21 cellular contexts compared by ENCODE assay signal in genomic region chr10:62136931-62137330, GRCh38.
DNase-seq lines count a peak whose midpoint lies in the region; ATAC-seq lines count a peak whose summit lies in the region.
"Had no signal": no experiment of that assay in that cellular context is flagged by ENCODE, and none has a peak within 500 bp of the region (broad histone marks: within the 10 kb centered on the region; RNA-seq: fewer than 3 reads in every experiment).

No MANE protein-coding gene starts in this region.

- no peak for ATAC-seq in HG03139 (IDR thresholded peaks at IDR 0.05; ENCODE audit: unreplicated experiment)
- ATAC-seq in HG03442 (IDR thresholded peaks at IDR 0.05; ENCODE audit: unreplicated experiment), result no peak
- ATAC-seq: T-helper 17 cell had no signal

- peak; percentile 81 for DNase-seq in EH (ENCODE audit: low read depth)
- peak; percentile 26 for DNase-seq in HT-29 (ENCODE audit: low spot score)
- DNase-seq in amniotic epithelial cell (ENCODE audit: low read depth), result peak; percentile 40
- peak; percentile 70 for DNase-seq in iris pigment epithelial cell (ENCODE audit: low read depth)
- no peak for DNase-seq in NCI-H446 treated with DMSO at 0.1 percent for 48 hours (lab: John Stamatoyannopoulos, UW)
- DNase-seq in NCI-H2227 treated with DMSO at 0.1 percent for 48 hours (lab: John Stamatoyannopoulos, UW), result no peak
- DNase-seq: Calu3; CD8-positive, alpha-beta memory T cell; DMS153; GF-D8; MV-4-11; NCI-H1417 treated with DMSO at 0.1 percent for 48 hours; NCI-H187 treated with DMSO at 0.1 percent for 48 hours; NCI-H2107; NCI-H510A; NCI-H774; NK-92 treated with Interleukin-12 subunit alpha and Interleukin-12 subunit beta, amount 100 ng/mL, for 24 hours; Peyer's patch; T-helper 17 cell had no signal

Comparison
In these comparisons a context has a peak if more than half of its experiments do, and no peak if none do; other contexts are left out.
1. DNase-seq: peak in EH (single experiment), HT-29 (single experiment), amniotic epithelial cell (single experiment) and iris pigment epithelial cell (single experiment); none in NCI-H446 treated with DMSO at 0.1 percent for 48 hours (single experiment) and NCI-H2227 treated with DMSO at 0.1 percent for 48 hours (single experiment).